16 cellular contexts compared by ENCODE assay signal in the genomic region with DNA sequence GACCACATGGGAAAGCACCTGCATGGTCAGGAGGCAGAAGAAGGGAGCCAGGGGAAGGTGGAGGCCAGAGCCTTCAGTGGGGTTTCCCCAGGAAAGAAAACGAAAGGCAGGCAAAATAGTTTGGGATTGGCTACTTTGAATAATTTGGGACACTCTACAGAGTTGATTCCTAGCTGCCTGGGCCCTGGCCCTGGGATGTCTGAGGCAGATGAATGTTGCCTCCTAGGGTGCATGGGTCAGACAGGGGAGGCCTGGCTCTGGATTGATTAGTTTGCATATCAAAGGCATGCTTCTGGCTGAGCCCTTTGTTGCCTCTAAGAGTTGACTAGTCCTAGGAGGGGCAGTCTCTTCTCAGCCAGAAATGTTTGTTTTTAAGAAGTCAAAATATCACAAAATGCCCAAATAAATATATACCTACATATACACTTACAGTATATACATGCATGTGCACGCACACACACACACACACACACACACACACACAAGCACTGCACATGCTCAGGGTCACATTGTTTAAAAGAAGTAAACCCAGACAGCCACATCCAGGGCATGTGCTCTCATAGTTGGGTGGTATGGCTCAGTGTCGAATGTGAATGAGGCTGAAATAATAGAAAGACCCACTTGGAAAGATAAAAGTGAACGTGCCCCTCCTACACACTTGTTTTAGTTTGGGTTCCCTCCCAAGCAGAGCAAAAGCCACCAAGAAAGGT.
DNase-seq lines count a peak whose midpoint lies in the region; TF ChIP-seq lines count a peak whose summit lies in the region.
"Had no signal": no experiment of that assay in that cellular context is flagged by ENCODE, and none has a peak within 500 bp of the region (broad histone marks: within the 10 kb centered on the region; RNA-seq: fewer than 3 reads in every experiment).

No MANE protein-coding gene starts in this region.

- H3K9ac ChIP-seq in H9 (ENCODE audit: extremely low read depth, insufficient read length, low read length) (no peak overlapping the region), iPS-18a (ENCODE audit: low read length) (no peak overlapping the region), neuronal stem cell (ENCODE audit: low read depth, low read length, poor library complexity) (no peak overlapping the region)

- H3K9me3 ChIP-seq in H9 (ENCODE audit: control insufficient read depth, low read depth, low read length) (no peaks in the 10 kb centered on the region), iPS-18a (ENCODE audit: control insufficient read depth, low read depth, low read length) (no peaks in the 10 kb centered on the region), neuronal stem cell (replicated peaks in 1 of 2; ENCODE audit: control insufficient read depth in 2 of 2, insufficient read depth in 1 of 2, low read depth in 1 of 2, low read length in 2 of 2) (peaks cover 0 to 1% of the 10 kb centered on the region in 2 donors)

- H3K14ac ChIP-seq in H9 (ENCODE audit: insufficient read depth, low read length) (no peak overlapping the region), neuronal stem cell (ENCODE audit: low read length) (no peak overlapping the region)

- no peak overlapping the region for H4K8ac ChIP-seq in H9 (replicated peaks; ENCODE audit: insufficient read length, low read depth, low read length)
- no peak overlapping the region for H4K8ac ChIP-seq in neuronal stem cell (ENCODE audit: low read depth, low read length)

- DNase-seq in H9 (peak; percentile 64), ecto neural progenitor cell (ENCODE audit: low spot score) (peak; percentile 55), neuronal stem cell (ENCODE audit: low spot score) (peak; percentile 38), NCI-H2081 (lab: John Stamatoyannopoulos, UW) (no peak), lower leg skin (ENCODE audit: low spot score in 2 of 2) (no peak), SHP77 treated with DMSO at 0.1 percent for 48 hours (lab: John Stamatoyannopoulos, UW) (no peak)
- DNase-seq: C1 segment of cervical spinal cord; HCEC 1CT; NCI-H1105; NCI-H1694; NCI-H2107; NCI-H226; NCI-H526 treated with DMSO at 0.1 percent for 48 hours; NK-92 treated with Interleukin-12 subunit alpha and Interleukin-12 subunit beta, amount 100 ng/mL, for 24 hours; RPMI8226 had no signal

- intact Hi-C loops in lower leg skin (cut with DNase I; ENCODE audit: low total_unique reads), result no loop called here

- no peak overlapping the region for H3K18ac ChIP-seq in H9 (ENCODE audit: insufficient read length, low read depth, low read length)
- H3K18ac ChIP-seq in neuronal stem cell (ENCODE audit: low read length), result no peak overlapping the region

- peak overlapping the region in 1 of 3 experiments; percentile 48; a peak in 2 of 7 replicates for H3K27ac Mint-ChIP-seq in H9

- H3K27ac ChIP-seq in H9 (ENCODE audit: insufficient read length, low read depth, low read length) (no peak overlapping the region), iPS-18a (ENCODE audit: low read length) (no peak overlapping the region), neuronal stem cell (replicated peaks; ENCODE audit: low read length) (no peak overlapping the region)

- H2AFZ ChIP-seq in H9 (ENCODE audit: low read length), result no peak overlapping the region
- no peak overlapping the region for H2AFZ ChIP-seq in neuronal stem cell (ENCODE audit: low read length)

- no peaks in the 10 kb centered on the region for H3K79me2 ChIP-seq in H9 (ENCODE audit: insufficient read depth, low read length)

- H4K91ac ChIP-seq in H9 (ENCODE audit: insufficient read length, low read depth, low read length) (no peak overlapping the region), neuronal stem cell (ENCODE audit: low read depth, low read length, poor library complexity) (no peak overlapping the region)

- WGBS in H9 (ENCODE audit: extremely low coverage, insufficient read length, low lambda C conversion rate), result no CpG with 5 or more reads among the region's 4 CpGs
- WGBS in neuronal stem cell (ENCODE audit: extremely low coverage in 2 of 2, insufficient read length in 2 of 2, insufficient replicate concordance in 1 of 2), 2 donors, result no CpG with 5 or more reads among the region's 4 CpGs
- WGBS in lower leg skin, 2 donors, result 65 to 66% methylated on average over 4 of the region's 4 CpGs

- no peak for TF ChIP-seq CTCF in H9 (conservative IDR thresholded peaks at IDR 0.05)
- no peak for TF ChIP-seq CTCF in lower leg skin (IDR thresholded peaks at IDR 0.05)

- H3K4me1 ChIP-seq in H9 (ENCODE audit: insufficient read depth, low read length), result peaks cover 6% of the 10 kb centered on the region; the same call in 1 of the 2 replicates
- peaks cover 21% of the 10 kb centered on the region for H3K4me1 ChIP-seq in iPS-18a (ENCODE audit: control insufficient read depth, low read depth, low read length)
- peaks cover 8 to 10% of the 10 kb centered on the region in 2 donors for H3K4me1 ChIP-seq in neuronal stem cell (ENCODE audit: control insufficient read depth in 2 of 2, insufficient read depth in 1 of 2, low read depth in 1 of 2, low read length in 2 of 2)

- no peak overlapping the region for H4K5ac ChIP-seq in H9 (ENCODE audit: insufficient read length, low read depth, low read length)

- no peak overlapping the region for H2AK5ac ChIP-seq in H9 (ENCODE audit: insufficient read length, low read length)
- H2AK5ac ChIP-seq in neuronal stem cell (ENCODE audit: low read depth, low read length), result no peak overlapping the region

- no peak overlapping the region for H3K23ac ChIP-seq in H9 (ENCODE audit: insufficient read length, low read depth, low read length)
- H3K23ac ChIP-seq in neuronal stem cell (ENCODE audit: low read depth, low read length, poor library complexity), result no peak overlapping the region

- H3K9me3 Mint-ChIP-seq in H9, result no peaks in the 10 kb centered on the region; a peak in 1 of 5 replicates

- H3K4me1 Mint-ChIP-seq in H9, result peaks cover 22 to 24% of the 10 kb centered on the region in 2 experiments

- H3K36me3 ChIP-seq in iPS-18a (ENCODE audit: control insufficient read depth, low read depth, low read length), result no peaks in the 10 kb centered on the region
- H3K36me3 ChIP-seq in neuronal stem cell (replicated peaks in 1 of 2; ENCODE audit: control insufficient read depth in 2 of 2, insufficient read depth in 2 of 2, low read length in 2 of 2), result no peaks in the 10 kb centered on the region

- H2BK20ac ChIP-seq in H9 (ENCODE audit: low read depth, low read length, poor library complexity, severe bottlenecking), result no peak overlapping the region

- H3K23me2 ChIP-seq in H9 (ENCODE audit: insufficient read length, low read depth, low read length, poor library complexity, severe bottlenecking), result no peaks in the 10 kb centered on the region

- H3K79me1 ChIP-seq in H9 (ENCODE audit: insufficient read depth, low read depth, low read length, poor library complexity, severe bottlenecking), result no peaks in the 10 kb centered on the region
- no peaks in the 10 kb centered on the region for H3K79me1 ChIP-seq in neuronal stem cell (ENCODE audit: low read depth, low read length)

- H3K36me3 Mint-ChIP-seq in H9 (ENCODE audit: insufficient read depth in 1 of 3, low read depth in 3 of 3), result no peaks in the 10 kb centered on the region

- no peak overlapping the region for H3T11ph ChIP-seq in H9 (ENCODE audit: low read length)

- H3K4me3 Mint-ChIP-seq in H9, result no peak overlapping the region; a peak in 1 of 5 replicates

- H3K4ac ChIP-seq in H9 (ENCODE audit: low read depth, low read length), result no peak overlapping the region
- no peak overlapping the region for H3K4ac ChIP-seq in neuronal stem cell (ENCODE audit: low read length)

- no peak overlapping the region for H2BK5ac ChIP-seq in H9 (ENCODE audit: insufficient read length, low read length)
- no peak overlapping the region for H2BK5ac ChIP-seq in neuronal stem cell (ENCODE audit: low read length)

- H3K4me3 ChIP-seq in iPS-18a (ENCODE audit: low read length), result peak overlapping the region; percentile 16
- H3K4me3 ChIP-seq in neuronal stem cell (ENCODE audit: low read length in 2 of 2), result no peak overlapping the region
- no peak overlapping the region for H3K4me3 ChIP-seq in lower leg skin (ENCODE audit: low read depth, poor library complexity, severe bottlenecking)

- H2BK15ac ChIP-seq in H9 (ENCODE audit: low read depth, low read length) (no peak overlapping the region), neuronal stem cell (ENCODE audit: low read length) (no peak overlapping the region)

- no peak overlapping the region for H2BK12ac ChIP-seq in H9 (ENCODE audit: insufficient read length, low read depth, low read length)
- H2BK12ac ChIP-seq in neuronal stem cell (ENCODE audit: low read length), result no peak overlapping the region

- H3K56ac ChIP-seq in H9 (ENCODE audit: insufficient read length, low read depth, low read length), result no peak overlapping the region

- no peak overlapping the region for H2BK120ac ChIP-seq in H9 (ENCODE audit: low read depth, low read length, poor library complexity, severe bottlenecking)
- no peak overlapping the region for H2BK120ac ChIP-seq in neuronal stem cell (ENCODE audit: low read depth, low read length)

- no peaks in the 10 kb centered on the region for H3K27me3 ChIP-seq in H9 (ENCODE audit: insufficient read depth, low read length)
- H3K27me3 ChIP-seq in iPS-18a (ENCODE audit: control insufficient read depth, insufficient read depth, low read length), result no peaks in the 10 kb centered on the region
- H3K27me3 ChIP-seq in neuronal stem cell (ENCODE audit: control insufficient read depth in 3 of 3, insufficient read depth in 3 of 3, low read depth in 1 of 3, low read length in 3 of 3), result no peaks in the 10 kb centered on the region

- H3K4me2 ChIP-seq in H9 (ENCODE audit: insufficient read depth, insufficient read length, low read length), result no peak overlapping the region
- no peak overlapping the region for H3K4me2 ChIP-seq in neuronal stem cell (ENCODE audit: insufficient read depth, low read length, poor library complexity, severe bottlenecking)

- H4K20me1 ChIP-seq in H9 (ENCODE audit: control insufficient read depth, insufficient read depth, insufficient read length), result no peaks in the 10 kb centered on the region

- no peaks in the 10 kb centered on the region; the same call in none of the 2 replicates for H3K27me3 Mint-ChIP-seq in H9 (ENCODE audit: low read depth)

- TF ChIP-seq POLR2A in lower leg skin (IDR thresholded peaks at IDR 0.05), result no peak

Comparison
In these comparisons a context has a peak if more than half of its experiments do, and no peak if none do; other contexts are left out.
1. DNase-seq: peak in H9 (single experiment), ecto neural progenitor cell (single experiment) and neuronal stem cell (single experiment); none in NCI-H2081 (0 of 2), lower leg skin (0 of 2) and SHP77 treated with DMSO at 0.1 percent for 48 hours (single experiment).